Comparison of ENCODE assay signal across 9 cellular contexts in genomic region chr16:3645504-3646347, GRCh38. TPM values are rescaled to one million over a fixed set of nuclear protein-coding genes. Genes with fewer than 3 reads are reported as not detected.
A peak's percentile ranks its signal among the peaks of the same experiment; 100 is the strongest.
DNase-seq lines count a peak whose midpoint lies in the region; ATAC-seq and TF ChIP-seq lines count a peak whose summit lies in the region.
"Had no signal": no experiment of that assay in that cellular context is flagged by ENCODE, and none has a peak within 500 bp of the region (broad histone marks: within the 10 kb centered on the region; RNA-seq: fewer than 3 reads in every experiment).

No MANE protein-coding gene starts in this region.

- H3K9me3 ChIP-seq in osteoblast (ENCODE audit: low read depth, low read length) = no peaks in the 10 kb centered on the region
- H3K9me3 ChIP-seq in gastroesophageal sphincter = no peaks in the 10 kb centered on the region

- H3K9me3 Mint-ChIP-seq in endothelial cell (ENCODE audit: unreplicated experiment) = no peaks in the 10 kb centered on the region

- no peak for TF ChIP-seq POLR2A in gastroesophageal sphincter (IDR thresholded peaks at IDR 0.05)

- TF ChIP-seq EP300 in gastroesophageal sphincter (IDR thresholded peaks at IDR 0.05) = no peak

- no peak overlapping the region for H2AFZ ChIP-seq in osteoblast (ENCODE audit: low read length)

- 78% methylated on average over 5 of the region's 19 CpGs; no CpG with 5 or more reads in 1 of the 2 donors for WGBS in gastroesophageal sphincter (ENCODE audit: low coverage in 1 of 2), 2 donors

- no peak overlapping the region for H3K4me2 ChIP-seq in osteoblast (ENCODE audit: insufficient read depth, low read length)

- peaks cover 6% of the 10 kb centered on the region for H3K4me1 Mint-ChIP-seq in endothelial cell (ENCODE audit: unreplicated experiment)

- peak overlapping the region; percentile 30 for H3K27ac Mint-ChIP-seq in endothelial cell (ENCODE audit: unreplicated experiment)

- H3K4me3 ChIP-seq in osteoblast (ENCODE audit: insufficient read depth, low read length) (no peak overlapping the region), gastroesophageal sphincter (no peak overlapping the region)

- TF ChIP-seq CTCF in C4-2B (conservative IDR thresholded peaks at IDR 0.05) (no peak), endothelial cell (IDR thresholded peaks at IDR 0.05; ENCODE audit: unreplicated experiment) (no peak), osteoblast (IDR thresholded peaks at IDR 0.05; ENCODE audit: extremely low read depth, low read depth, low read length) (no peak), gastroesophageal sphincter (IDR thresholded peaks at IDR 0.05) (no peak)

- H3K79me2 ChIP-seq in osteoblast (ENCODE audit: insufficient read depth, low read length) = no peaks in the 10 kb centered on the region

- H3K36me3 ChIP-seq in osteoblast (ENCODE audit: insufficient read depth, low read length) (no peaks in the 10 kb centered on the region), gastroesophageal sphincter (peaks cover 0 to 43% of the 10 kb centered on the region in 2 donors)

- peaks cover 6% of the 10 kb centered on the region for H4K20me1 ChIP-seq in osteoblast (ENCODE audit: insufficient read depth, low read length)

- peak overlapping the region; percentile 96 for H3K27ac ChIP-seq in C4-2B
- H3K27ac ChIP-seq in osteoblast (ENCODE audit: low read depth, low read length) = no peak overlapping the region
- no peak overlapping the region for H3K27ac ChIP-seq in gastroesophageal sphincter

- H3K36me3 Mint-ChIP-seq in endothelial cell (ENCODE audit: low read depth, unreplicated experiment) = peaks cover 9% of the 10 kb centered on the region

- H3K4me1 ChIP-seq in osteoblast (ENCODE audit: insufficient read depth, low read length) (no peaks in the 10 kb centered on the region), gastroesophageal sphincter (no peaks in the 10 kb centered on the region)

- DNase-seq in LHCN-M2 (ENCODE audit: low read depth) (peak; percentile 84), endothelial cell (ENCODE audit: low spot score) (no peak), osteoblast (ENCODE audit: insufficient read length, low spot score, missing footprints) (peak; percentile 86), SIG-M5 treated with dmso at 0.1 percent for 504 hours (lab: John Stamatoyannopoulos, UW; ENCODE audit: unreplicated experiment) (no peak)
- DNase-seq: effector CD8-positive, alpha-beta T cell had no signal

- H3K27me3 Mint-ChIP-seq in endothelial cell (ENCODE audit: unreplicated experiment) = peaks cover 6% of the 10 kb centered on the region

- H3K27me3 ChIP-seq in osteoblast (ENCODE audit: insufficient read depth, low read length) = no peaks in the 10 kb centered on the region
- H3K27me3 ChIP-seq in gastroesophageal sphincter = no peaks in the 10 kb centered on the region

- H3K4me3 Mint-ChIP-seq in endothelial cell (ENCODE audit: unreplicated experiment) = no peak overlapping the region

- no peak for ATAC-seq in gastroesophageal sphincter
- no peak for ATAC-seq in HG02938 (IDR thresholded peaks at IDR 0.05; ENCODE audit: unreplicated experiment)
- ATAC-seq in HG03520 (IDR thresholded peaks at IDR 0.05; ENCODE audit: unreplicated experiment) = no peak

RNA-seq across cellular contexts. Expression of gene DNASE1, which starts 8.8 kb away (rescaled TPM):
- total RNA-seq in LHCN-M2 (2014; rRNA removed) (7.3 and 10.6 TPM in 2 replicates), endothelial cell (ENCODE audit: unreplicated experiment) (33.9 TPM), osteoblast (11.9 and 13.3 TPM in 2 replicates), gastroesophageal sphincter (10 to 100 TPM in 2 of 4 donors, 1 to 10 TPM in 2; 7.1 to 20.9 (median 11.0) TPM)
- 7.0 TPM for polyA plus RNA-seq in LHCN-M2 (2012)

RNA-seq across cellular contexts. Expression of gene SLX4, which starts 34.3 kb away (rescaled TPM):
- total RNA-seq in LHCN-M2 (2014; rRNA removed) (6.8 and 7.0 TPM in 2 replicates), endothelial cell (ENCODE audit: unreplicated experiment) (11.8 TPM), osteoblast (4.0 and 4.7 TPM in 2 replicates), gastroesophageal sphincter (1 to 10 TPM; 1.4 to 5.6 (median 3.2) TPM)
- 3.5 TPM for polyA plus RNA-seq in LHCN-M2 (2012)

Comparison
In these comparisons a context has a peak if more than half of its experiments do, and no peak if none do; other contexts are left out.
1. DNase-seq: peak in LHCN-M2 (single experiment) and osteoblast (single experiment); none in endothelial cell (single experiment) and SIG-M5 treated with dmso at 0.1 percent for 504 hours (single experiment).